ENCODE assay signal across 20 cellular contexts in genomic region chr5:163478982-163479271, GRCh38. TPM values are rescaled to one million over a fixed set of nuclear protein-coding genes. Genes with fewer than 3 reads are reported as not detected.
DNase-seq lines count a peak whose midpoint lies in the region; TF ChIP-seq lines count a peak whose summit lies in the region.
"Had no signal": no experiment of that assay in that cellular context is flagged by ENCODE, and none has a peak within 500 bp of the region (broad histone marks: within the 10 kb centered on the region; RNA-seq: fewer than 3 reads in every experiment).

No MANE protein-coding gene starts in this region.

- in situ Hi-C loops in GM23248 (cut with MboI) = no loop called here

- peak overlapping the region; percentile 3; the same call in 1 of the 2 replicates for H2AFZ ChIP-seq in GM23248
- H2AFZ ChIP-seq in SK-N-SH (ENCODE audit: low read depth) = peak overlapping the region; percentile 49
- no peak overlapping the region for H2AFZ ChIP-seq in osteoblast (ENCODE audit: low read length)

- H3K79me2 ChIP-seq in GM23248 (ENCODE audit: insufficient read depth) = no peaks in the 10 kb centered on the region
- H3K79me2 ChIP-seq in SK-N-SH (ENCODE audit: insufficient read depth) = no peaks in the 10 kb centered on the region
- no peaks in the 10 kb centered on the region for H3K79me2 ChIP-seq in osteoblast (ENCODE audit: insufficient read depth, low read length)

- H3K27ac Mint-ChIP-seq in dendritic cell treated with granulocyte-macrophage colony-stimulating factor and Interleukin-4, amounts not matched to agents 40 ng/mL and 50 ng/mL, for 4 days = peak overlapping the region; percentile 28

- 96 to 100% methylated on average over 1 of the region's 1 CpG for WGBS in GM23248 (ENCODE audit: low coverage in 1 of 2, low lambda C conversion rate in 2 of 2, missing lambda C conversion rate in 2 of 2), 2 experiments
- whole genome bisulfite sequencing in SK-N-SH (ENCODE audit: low lambda C conversion rate) = 89% methylated on average over 1 of the region's 1 CpG

- H3K4me1 ChIP-seq in GM23248 (ENCODE audit: insufficient read depth) = peaks cover 13% of the 10 kb centered on the region
- H3K4me1 ChIP-seq in SK-N-SH (ENCODE audit: control insufficient read depth in 1 of 2, insufficient read depth in 2 of 2, low read depth in 1 of 2, low read length in 1 of 2) = peaks cover 2 to 11% of the 10 kb centered on the region in 2 experiments
- peaks cover 12% of the 10 kb centered on the region for H3K4me1 ChIP-seq in osteoblast (ENCODE audit: insufficient read depth, low read length)
- H3K4me1 ChIP-seq: BLaER1, HAP-1 had no signal

- H3K4me3 ChIP-seq in GM23248 = no peak overlapping the region
- H3K4me3 ChIP-seq in SK-N-SH (ENCODE audit: low read depth in 2 of 2, low read length in 1 of 2) = no peak overlapping the region
- no peak overlapping the region for H3K4me3 ChIP-seq in osteoblast (ENCODE audit: insufficient read depth, low read length)
- H3K4me3 ChIP-seq: BLaER1, HAP-1 had no signal

- H3K4me2 ChIP-seq in GM23248 (ENCODE audit: unreplicated experiment) (no peak overlapping the region), SK-N-SH (peak overlapping the region; percentile 51; the same call in 1 of the 2 replicates), osteoblast (ENCODE audit: insufficient read depth, low read length) (peak overlapping the region; percentile 5)
- H3K4me2 ChIP-seq: BLaER1 had no signal

- H3K27ac ChIP-seq in GM23248 (no peak overlapping the region), SK-N-SH (ENCODE audit: low read depth in 2 of 2, low read length in 1 of 2) (peak overlapping the region; percentile 45 to 47; a peak in 3 of 4 replicates), osteoblast (ENCODE audit: low read depth, low read length) (peak overlapping the region; percentile 44), RWPE1 (no peak overlapping the region)
- H3K27ac ChIP-seq: BLaER1 had no signal

- TF ChIP-seq RAD21 in SK-N-SH (IDR thresholded peaks at IDR 0.05; ENCODE audit: low read length) = no peak

- H4K20me1 ChIP-seq in GM23248 (ENCODE audit: insufficient read depth) (no peaks in the 10 kb centered on the region), SK-N-SH (ENCODE audit: insufficient read depth) (no peaks in the 10 kb centered on the region), osteoblast (ENCODE audit: insufficient read depth, low read length) (no peaks in the 10 kb centered on the region)
- H4K20me1 ChIP-seq: BLaER1 had no signal

- POLR2A ChIA-PET in SK-N-SH (lab: Yijun Ruan, JAX) (no interaction called here), RWPE1 (lab: Yijun Ruan, JAX; ENCODE audit: low non-redundant PET) (no interaction called here)

- H3K27me3 ChIP-seq in GM23248 (replicated peaks; ENCODE audit: insufficient read depth) (no peaks in the 10 kb centered on the region), SK-N-SH (ENCODE audit: insufficient read depth) (no peaks in the 10 kb centered on the region), osteoblast (ENCODE audit: insufficient read depth, low read length) (no peaks in the 10 kb centered on the region)
- H3K27me3 ChIP-seq: BLaER1 had no signal

- H3F3A ChIP-seq in GM23248 (ENCODE audit: insufficient read depth) (peaks cover 9% of the 10 kb centered on the region; the same call in 1 of the 2 replicates), SK-N-SH (replicated peaks; ENCODE audit: insufficient read depth) (peaks cover 17% of the 10 kb centered on the region)

- no peaks in the 10 kb centered on the region for H3K9me3 Mint-ChIP-seq in dendritic cell treated with granulocyte-macrophage colony-stimulating factor and Interleukin-4, amounts not matched to agents 40 ng/mL and 50 ng/mL, for 4 days
- H3K9me3 Mint-ChIP-seq: CD4-positive, CD25-positive, alpha-beta regulatory T cell had no signal

- no peak overlapping the region for H3K9ac ChIP-seq in GM23248
- no peak overlapping the region for H3K9ac ChIP-seq in SK-N-SH
- H3K9ac ChIP-seq: BLaER1 had no signal

- TF ChIP-seq CTCF in SK-N-SH (IDR thresholded peaks at IDR 0.05) (no peak), osteoblast (IDR thresholded peaks at IDR 0.05; ENCODE audit: extremely low read depth, low read depth, low read length) (no peak), RWPE1 (conservative IDR thresholded peaks at IDR 0.05; ENCODE audit: low read depth) (no peak)

- H3K9me3 ChIP-seq in GM23248 (ENCODE audit: low read depth) = no peaks in the 10 kb centered on the region
- no peaks in the 10 kb centered on the region for H3K9me3 ChIP-seq in SK-N-SH
- H3K9me3 ChIP-seq in osteoblast (ENCODE audit: low read depth, low read length) = no peaks in the 10 kb centered on the region
- H3K9me3 ChIP-seq: BLaER1, HAP-1 had no signal

- intact Hi-C loops in dendritic cell treated with granulocyte-macrophage colony-stimulating factor and Interleukin-4, amounts not matched to agents 40 ng/mL and 50 ng/mL, for 4 days (cut with micrococcal nuclease) = no loop called here

- no peaks in the 10 kb centered on the region for H3K27me3 Mint-ChIP-seq in dendritic cell treated with granulocyte-macrophage colony-stimulating factor and Interleukin-4, amounts not matched to agents 40 ng/mL and 50 ng/mL, for 4 days
- H3K27me3 Mint-ChIP-seq: CD4-positive, CD25-positive, alpha-beta regulatory T cell had no signal

- DNase-seq in GM23248 (no peak), SK-N-SH (no peak), osteoblast (ENCODE audit: insufficient read length, low spot score, missing footprints) (no peak), RWPE1 (ENCODE audit: low spot score) (no peak), DMS153 (lab: John Stamatoyannopoulos, UW) (no peak)
- no peak for DNase-seq in activated naive CD4-positive, alpha-beta T cell treated with anti-CD3 and anti-CD28 coated beads, Interleukin-2, amount 50 U/mL, for 16 hours
- DNase-seq: CD4-positive, CD25-positive, alpha-beta regulatory T cell; DMS53; GOT3; KG1; MM.1S; NCI-H1417; NCI-H1694; NCI-H2029 treated with DMSO at 0.1 percent for 48 hours; NCI-H2227 treated with DMSO at 0.1 percent for 48 hours; NCI-H526 treated with DMSO at 0.1 percent for 48 hours; SIG-M5 had no signal

- H3K4me1 Mint-ChIP-seq in dendritic cell treated with granulocyte-macrophage colony-stimulating factor and Interleukin-4, amounts not matched to agents 40 ng/mL and 50 ng/mL, for 4 days (ENCODE audit: low read depth) = peaks cover 5% of the 10 kb centered on the region

- no peak overlapping the region for H3K4me3 Mint-ChIP-seq in dendritic cell treated with granulocyte-macrophage colony-stimulating factor and Interleukin-4, amounts not matched to agents 40 ng/mL and 50 ng/mL, for 4 days

- CTCF ChIA-PET in SK-N-SH (lab: Yijun Ruan, JAX) = no interaction called here
- CTCF ChIA-PET in RWPE1 (lab: Yijun Ruan, JAX) = no interaction called here

- no peak for TF ChIP-seq EP300 in SK-N-SH (IDR thresholded peaks at IDR 0.05; ENCODE audit: borderline replicate concordance in 1 of 2, low read depth in 1 of 2, low read length in 1 of 2)

- H3K36me3 Mint-ChIP-seq in dendritic cell treated with granulocyte-macrophage colony-stimulating factor and Interleukin-4, amounts not matched to agents 40 ng/mL and 50 ng/mL, for 4 days (ENCODE audit: low read depth) = no peaks in the 10 kb centered on the region
- H3K36me3 Mint-ChIP-seq: CD4-positive, CD25-positive, alpha-beta regulatory T cell had no signal

- no peaks in the 10 kb centered on the region for H3K9me2 ChIP-seq in GM23248 (ENCODE audit: insufficient read depth)
- H3K9me2 ChIP-seq in SK-N-SH = no peaks in the 10 kb centered on the region

- H3K36me3 ChIP-seq in GM23248 (ENCODE audit: low read depth) = no peaks in the 10 kb centered on the region
- peaks cover 32 to 54% of the 10 kb centered on the region in 2 experiments for H3K36me3 ChIP-seq in SK-N-SH (replicated peaks in 1 of 2; ENCODE audit: control insufficient read depth in 1 of 2, insufficient read depth in 2 of 2, low read length in 1 of 2)
- H3K36me3 ChIP-seq in osteoblast (ENCODE audit: insufficient read depth, low read length) = peaks cover 9% of the 10 kb centered on the region

TF ChIP-seq in SK-N-SH, 30 proteins besides CTCF, POLR2A, EP300 and RAD21 (continues in another document):
- no peak for TF ChIP-seq YY1 (IDR thresholded peaks at IDR 0.05; ENCODE audit: low read depth)
- TF ChIP-seq CHD2 (IDR thresholded peaks at IDR 0.05; ENCODE audit: low read length, partially characterized antibody) = no peak
- TF ChIP-seq GATA2 (CRISPR knock-in tag; IDR thresholded peaks at IDR 0.05) = no peak

RNA-seq across cellular contexts. Expression of gene HMMR, which starts 18.5 kb away (rescaled TPM):
- total RNA-seq in GM23248 (2014; rRNA removed; shearing (Covaris generic)) = 10.7 and 13.9 TPM in 2 replicates
- 16.4 and 16.8 TPM in 2 replicates for polyA plus RNA-seq in GM23248 (2016; fragmentation: Nextera tagmentation; extraction: Ambion mirVana)
- polyA plus RNA-seq in SK-N-SH (2012; rRNA removed) = 7.7 and 7.8 TPM in 2 replicates
- 10.7 and 13.1 TPM in 2 replicates for polyA plus RNA-seq in SK-N-SH (2012; cell fraction: cytosol; rRNA removed)
- polyA plus RNA-seq in SK-N-SH (2012; cell fraction: nucleus; rRNA removed) = 3.2 and 5.6 TPM in 2 replicates
- total RNA-seq in osteoblast = 2.5 and 2.9 TPM in 2 replicates

RNA-seq across cellular contexts. Expression of gene NUDCD2, which starts 19.0 kb away (rescaled TPM):
- 2.7 and 4.9 TPM in 2 replicates for total RNA-seq in GM23248 (2014; rRNA removed; shearing (Covaris generic))
- polyA plus RNA-seq in GM23248 (2016; fragmentation: Nextera tagmentation; extraction: Ambion mirVana) = 57.8 and 59.0 TPM in 2 replicates
- 7.8 and 8.6 TPM in 2 replicates for polyA plus RNA-seq in SK-N-SH (2012; rRNA removed)
- polyA plus RNA-seq in SK-N-SH (2012; cell fraction: cytosol; rRNA removed) = 10.5 and 13.4 TPM in 2 replicates
- 5.4 and 10.4 TPM in 2 replicates for polyA plus RNA-seq in SK-N-SH (2012; cell fraction: nucleus; rRNA removed)
- total RNA-seq in osteoblast = 5.9 and 7.2 TPM in 2 replicates

RNA-seq across cellular contexts. Expression of gene MAT2B, which starts 26.5 kb away (rescaled TPM):
- 61.3 and 63.1 TPM in 2 replicates for total RNA-seq in GM23248 (2014; rRNA removed; shearing (Covaris generic))
- polyA plus RNA-seq in GM23248 (2016; fragmentation: Nextera tagmentation; extraction: Ambion mirVana) (95.5 and 98.8 TPM in 2 replicates), SK-N-SH (2012; rRNA removed) (30.1 and 35.6 TPM in 2 replicates)
- 44.8 and 46.6 TPM in 2 replicates for polyA plus RNA-seq in SK-N-SH (2012; cell fraction: cytosol; rRNA removed)
- polyA plus RNA-seq in SK-N-SH (2012; cell fraction: nucleus; rRNA removed) = 8.1 and 17.8 TPM in 2 replicates
- 46.7 and 52.2 TPM in 2 replicates for total RNA-seq in osteoblast

RNA-seq across cellular contexts. Expression of gene CCNG1, which starts 41.5 kb away (rescaled TPM):
- 166 and 179 TPM in 2 replicates for total RNA-seq in GM23248 (2014; rRNA removed; shearing (Covaris generic))
- 101 and 106 TPM in 2 replicates for polyA plus RNA-seq in GM23248 (2016; fragmentation: Nextera tagmentation; extraction: Ambion mirVana)
- polyA plus RNA-seq in SK-N-SH (2012; rRNA removed) = 49.0 and 62.0 TPM in 2 replicates
- polyA plus RNA-seq in SK-N-SH (2012; cell fraction: cytosol; rRNA removed) = 83.5 and 112 TPM in 2 replicates
- 38.1 and 75.6 TPM in 2 replicates for polyA plus RNA-seq in SK-N-SH (2012; cell fraction: nucleus; rRNA removed)
- total RNA-seq in osteoblast = 455 and 469 TPM in 2 replicates

Comparison
In these comparisons a context has a peak if more than half of its experiments do, and no peak if none do; other contexts are left out.
1. H3K27ac ChIP-seq: peak in SK-N-SH (2 of 2) and osteoblast (single experiment); none in GM23248 (single experiment) and RWPE1 (single experiment).